In genomic region chr12:123064885-123065619, GRCh38 we compare ENCODE assay signal across 1 cellular context.
TF ChIP-seq lines count a peak whose summit lies in the region.

No MANE protein-coding gene starts in this region.

TF ChIP-seq in HepG2, 621 proteins besides CTCF, POLR2A, EP300 and RAD21 (continued from another document):
- TF ChIP-seq SYNCRIP (IDR thresholded peaks at IDR 0.05; ENCODE audit: insufficient read depth, low read depth, low read length) = no peak
- TF ChIP-seq HES4 (CRISPR knock-in tag; IDR thresholded peaks at IDR 0.05; ENCODE audit: borderline replicate concordance) = no peak
- no peak for TF ChIP-seq HNRNPL (IDR thresholded peaks at IDR 0.05; ENCODE audit: low read depth, low read length)
- TF ChIP-seq ZEB1 (IDR thresholded peaks at IDR 0.05; ENCODE audit: insufficient replicate concordance, low read depth) = no peak
- TF ChIP-seq GATAD2A (CRISPR knock-in tag; IDR thresholded peaks at IDR 0.05) = no peak
- no peak for TF ChIP-seq TRAFD1 (CRISPR knock-in tag; IDR thresholded peaks at IDR 0.05; ENCODE audit: borderline replicate concordance)
- TF ChIP-seq BORCS8-MEF2B (CRISPR knock-in tag; IDR thresholded peaks at IDR 0.05) = no peak
- TF ChIP-seq ZNF34 (CRISPR knock-in tag; IDR thresholded peaks at IDR 0.05; ENCODE audit: borderline replicate concordance) = no peak
